21 cellular contexts compared by ENCODE assay signal in the genomic region with DNA sequence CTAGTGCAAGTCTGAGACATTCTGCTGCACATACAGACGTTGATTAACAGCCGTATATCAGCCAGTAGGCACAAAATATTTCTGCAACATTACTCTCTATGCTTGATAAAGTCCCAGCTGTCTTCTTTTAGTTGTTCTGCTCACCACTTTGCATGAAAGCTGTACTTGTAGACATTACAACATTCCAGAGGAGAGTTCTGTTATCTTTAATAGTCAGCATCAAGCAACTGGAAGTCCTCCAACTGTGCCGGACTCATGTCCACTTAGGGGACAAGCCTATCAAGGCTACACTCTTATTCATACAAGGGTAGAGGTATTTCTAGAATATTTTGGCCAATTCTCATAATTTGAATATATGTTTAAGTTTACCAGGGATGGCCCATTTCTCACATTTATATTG. TPM values are rescaled to one million over a fixed set of nuclear protein-coding genes. Genes with fewer than 3 reads are reported as not detected.
DNase-seq lines count a peak whose midpoint lies in the region; TF ChIP-seq lines count a peak whose summit lies in the region.
"Had no signal": no experiment of that assay in that cellular context is flagged by ENCODE, and none has a peak within 500 bp of the region (broad histone marks: within the 10 kb centered on the region; RNA-seq: fewer than 3 reads in every experiment).

No MANE protein-coding gene starts in this region.

- H3K9me3 ChIP-seq in skeletal muscle satellite cell (replicated peaks; ENCODE audit: low read length) = no peaks in the 10 kb centered on the region
- H3K9me3 ChIP-seq: Caco-2, HAP-1 had no signal

- in situ Hi-C loops in astrocyte of the spinal cord (cut with HindIII; ENCODE audit: low sequenced_read_pairs) = no loop called here

- no peak overlapping the region for H3K4me3 Mint-ChIP-seq in HFFc6

- H3K27me3 ChIP-seq in skeletal muscle satellite cell (ENCODE audit: control insufficient read depth, insufficient read depth, low read length) = no peaks in the 10 kb centered on the region
- H3K27me3 ChIP-seq: foreskin keratinocyte had no signal

- H3K4me3 ChIP-seq in astrocyte of the spinal cord (ENCODE audit: low read depth, low read length) (no peak overlapping the region), skeletal muscle satellite cell (ENCODE audit: low read length) (no peak overlapping the region)
- H3K4me3 ChIP-seq: HAP-1 had no signal

- DNase-seq in HFFc6 (peak; percentile 62), astrocyte of the spinal cord (ENCODE audit: low read depth, low spot score) (peak; percentile 43), iris pigment epithelial cell (ENCODE audit: low read depth) (peak; percentile 55), T-helper 2 cell (no peak), AML-193 (lab: John Stamatoyannopoulos, UW) (no peak), NOMO-1 (lab: John Stamatoyannopoulos, UW; ENCODE audit: unreplicated experiment in 2 of 2) (no peak)
- no peak for DNase-seq in activated CD4-positive, alpha-beta T cell treated with anti-CD3 and anti-CD28 coated beads, Interleukin-2, amount 50 U/mL, for 1 hour
- DNase-seq: activated CD4-positive, CD25-positive, alpha-beta regulatory T cell treated with anti-CD3 and anti-CD28 coated beads, Interleukin-2, amount 50 U/mL, for 72 hours; amniotic stem cell; Caco-2; foreskin keratinocyte; Karpas-422; NCI-H1436; NCI-H748 treated with DMSO at 0.1 percent for 48 hours; PC-3; stimulated activated CD4-positive, alpha-beta T cell treated with anti-CD3 and anti-CD28 coated beads, Interleukin-4, amount 100 ng/mL, for 4 hours; T1000 had no signal

- H3K36me3 ChIP-seq in skeletal muscle satellite cell (ENCODE audit: insufficient read depth, low read length) = no peaks in the 10 kb centered on the region
- H3K36me3 ChIP-seq: HAP-1 had no signal

- no peak overlapping the region for H3K27ac Mint-ChIP-seq in HFFc6
- H3K27ac Mint-ChIP-seq: activated T-helper 2 cell treated with anti-CD3 and anti-CD28 coated beads, Interferon-gamma antibody, Interleukin-2, Interleukin-4, amounts not matched to agents 10 μg/mL and 5 μg/mL and 100 μg/mL, durations not matched to agents 14 hours and 24 hours and 36 hours had no signal

- H3K9me3 Mint-ChIP-seq in HFFc6 = no peaks in the 10 kb centered on the region
- H3K9me3 Mint-ChIP-seq: activated T-helper 2 cell treated with anti-CD3 and anti-CD28 coated beads, Interferon-gamma antibody, Interleukin-2, Interleukin-4, amounts not matched to agents 10 μg/mL and 5 μg/mL and 100 μg/mL, durations not matched to agents 14 hours and 24 hours and 36 hours had no signal

- H3K4me2 ChIP-seq in skeletal muscle satellite cell (ENCODE audit: low read length) = peak overlapping the region; percentile 41

- peaks cover 55% of the 10 kb centered on the region for H3K4me1 ChIP-seq in skeletal muscle satellite cell (ENCODE audit: control insufficient read depth, insufficient read depth, low read length)

- no peak overlapping the region for H3K9ac ChIP-seq in skeletal muscle satellite cell (ENCODE audit: low read depth, low read length)

- TF ChIP-seq CTCF in HFFc6 (IDR thresholded peaks at IDR 0.05) (no peak), astrocyte of the spinal cord (IDR thresholded peaks at IDR 0.05; ENCODE audit: low read depth, low read length) (no peak)

- H3K36me3 Mint-ChIP-seq in HFFc6 (ENCODE audit: low read depth) = no peaks in the 10 kb centered on the region

- no peaks in the 10 kb centered on the region for H3K27me3 Mint-ChIP-seq in HFFc6 (ENCODE audit: insufficient read depth)

- H3K4me1 Mint-ChIP-seq in HFFc6 (ENCODE audit: low read depth) = peaks cover 60% of the 10 kb centered on the region

RNA-seq across cellular contexts. Expression of a gene that starts 50.0 kb away (rescaled TPM):
- total RNA-seq in HFFc6 (2021; fragmentation: NEBNext Ultra II Directional; extraction: Animal tissue kit (Norgen Biotek cat#: 25700)) = 1 to 10 TPM; 3.9 to 5.5 (median 5.1) TPM
- 5.2 and 5.3 TPM in 2 replicates for total RNA-seq in skeletal muscle satellite cell (2012; rRNA removed)
- total RNA-seq: HT-29 had no signal

Comparison
In these comparisons a context has a peak if more than half of its experiments do, and no peak if none do; other contexts are left out.
1. DNase-seq: peak in HFFc6 (single experiment), astrocyte of the spinal cord (single experiment) and iris pigment epithelial cell (single experiment); none in activated CD4-positive, alpha-beta T cell treated with anti-CD3 and anti-CD28 coated beads, Interleukin-2, amount 50 U/mL, for 1 hour (single experiment), T-helper 2 cell (0 of 5), AML-193 (0 of 2) and NOMO-1 (0 of 2).